In genomic region chr1:32900956-32901822, GRCh38 we compare ENCODE assay signal across 8 cellular contexts. TPM values are rescaled to one million over a fixed set of nuclear protein-coding genes. Genes with fewer than 3 reads are reported as not detected.
DNase-seq lines count a peak whose midpoint lies in the region; ATAC-seq and TF ChIP-seq lines count a peak whose summit lies in the region.

A gene with protein sequence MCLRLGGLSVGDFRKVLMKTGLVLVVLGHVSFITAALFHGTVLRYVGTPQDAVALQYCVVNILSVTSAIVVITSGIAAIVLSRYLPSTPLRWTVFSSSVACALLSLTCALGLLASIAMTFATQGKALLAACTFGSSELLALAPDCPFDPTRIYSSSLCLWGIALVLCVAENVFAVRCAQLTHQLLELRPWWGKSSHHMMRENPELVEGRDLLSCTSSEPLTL (minus strand): TSS chr1:32901389. CDS start chr1:32901238, 151 bp downstream.

- peaks cover 5% of the 10 kb centered on the region; the same call in 1 of the 2 replicates for H3K4me1 ChIP-seq in HUES6 (ENCODE audit: control insufficient read depth, insufficient read depth, low read length)
- H3K4me1 ChIP-seq in iPS DF 6.9 (ENCODE audit: control insufficient read depth, insufficient read depth, low read length) = no peaks in the 10 kb centered on the region
- H3K4me1 ChIP-seq in sigmoid colon = peaks cover 0 to 15% (median 14%) of the 10 kb centered on the region in 4 donors

- no peak for TF ChIP-seq EP300 in sigmoid colon (IDR thresholded peaks at IDR 0.05)

- 1 to 2% (median 1%) methylated on average over 60 to 92 of the region's 92 CpGs for WGBS in adipose tissue, 3 donors
- no CpG with 5 or more reads among the region's 92 CpGs for WGBS in iPS DF 6.9 (ENCODE audit: insufficient coverage, insufficient read length)
- 1% methylated on average over 92 of the region's 92 CpGs for WGBS in sigmoid colon, 2 donors

- no peak for ATAC-seq in GM21528 (IDR thresholded peaks at IDR 0.05; ENCODE audit: low FRiP score, unreplicated experiment)

- H3K36me3 ChIP-seq in HUES6 (ENCODE audit: control insufficient read depth, insufficient read depth, low read length) = no peaks in the 10 kb centered on the region
- no peaks in the 10 kb centered on the region for H3K36me3 ChIP-seq in iPS DF 6.9 (ENCODE audit: control insufficient read depth, insufficient read depth, low read length)
- H3K36me3 ChIP-seq in sigmoid colon = no peaks in the 10 kb centered on the region

- H3K27me3 ChIP-seq in HUES6 (ENCODE audit: control insufficient read depth, insufficient read depth, low read length) (peaks cover 63% of the 10 kb centered on the region), iPS DF 6.9 (ENCODE audit: control insufficient read depth, insufficient read depth, low read length) (peaks cover 14% of the 10 kb centered on the region), sigmoid colon (peaks cover 0 to 5% (median 0%) of the 10 kb centered on the region in 3 donors)

- no peak for TF ChIP-seq CTCF in sigmoid colon (IDR thresholded peaks at IDR 0.05)

- DNase-seq in COR-L47 (lab: John Stamatoyannopoulos, UW) (peak; percentile 44), iPS DF 6.9 (ENCODE audit: low read depth, low spot score) (no peak), sigmoid colon (peak; percentile 82), SKM-1 (lab: John Stamatoyannopoulos, UW; ENCODE audit: unreplicated experiment) (no peak), germinal center (ENCODE audit: low spot score) (no peak)

- TF ChIP-seq POLR2A in sigmoid colon (IDR thresholded peaks at IDR 0.05) = no peak

- H3K27ac ChIP-seq in HUES6 (ENCODE audit: low read depth, low read length) = no peak within 1 kb of the TSS
- H3K27ac ChIP-seq in adipose tissue (ENCODE audit: low read depth, low read length) = no peak within 1 kb of the TSS
- H3K27ac ChIP-seq in iPS DF 6.9 (ENCODE audit: low read length) = no peak within 1 kb of the TSS
- peak within 1 kb of the TSS; percentile 28 to 76 (median 54) for H3K27ac ChIP-seq in sigmoid colon

- H3K4me3 ChIP-seq in HUES6 (ENCODE audit: low read depth, low read length) (peak within 1 kb of the TSS; percentile 71), iPS DF 6.9 (ENCODE audit: low read length) (peak within 1 kb of the TSS; percentile 38; the same call in 1 of the 2 replicates), sigmoid colon (peak within 1 kb of the TSS; percentile 61 to 81 (median 72))

- H3K9me3 ChIP-seq in HUES6 (ENCODE audit: control insufficient read depth, insufficient read depth, low read depth, low read length) (no peaks in the 10 kb centered on the region), iPS DF 6.9 (ENCODE audit: control insufficient read depth, insufficient read depth, low read length) (no peaks in the 10 kb centered on the region), sigmoid colon (no peaks in the 10 kb centered on the region)

- intact Hi-C loops in sigmoid colon (cut with DNase I) = loop anchor here (5.0 kb wide), 1 partner anchor 61 kb away; the partner anchor contains the start of gene RNF19B

- peak within 1 kb of the TSS; percentile 35 for H3K9ac ChIP-seq in HUES6 (ENCODE audit: low read length)

RNA-seq across cellular contexts. Expression of the gene that starts here (rescaled TPM):
- polyA plus RNA-seq in adipose tissue (10 to 100 TPM; 19.6 to 41.3 (median 24.4) TPM), sigmoid colon (100 to 1,000 TPM; 699 to 799 (median 707) TPM)
- total RNA-seq in sigmoid colon = 100 to 1,000 TPM in 1 of 4 donors, 10 to 100 TPM in 3; 47.4 to 135 (median 57.9) TPM

Comparison
In these comparisons a context has a peak if more than half of its experiments do, and no peak if none do; other contexts are left out.
1. RNA of the gene that starts here (polyA plus RNA-seq): 699 to 799 TPM in sigmoid colon; 19.6 to 41.3 TPM in adipose tissue; every median in the first group is over 10 times any median in the second.
2. DNase-seq: peak in COR-L47 (single experiment) and sigmoid colon (single experiment); none in iPS DF 6.9 (single experiment), SKM-1 (single experiment) and germinal center (single experiment).
3. H3K27ac ChIP-seq: peak in sigmoid colon (4 of 4); none in HUES6 (single experiment), adipose tissue (single experiment) and iPS DF 6.9 (single experiment).
4. Peak in every context shown above with its lines, with median percentiles within 50 percentile points of each other: H3K4me3 ChIP-seq.